ENCODE assay signal across 8 cellular contexts in genomic region chr5:44981708-44982107, GRCh38.
"Had no signal": no experiment of that assay in that cellular context is flagged by ENCODE, and none has a peak within 500 bp of the region (broad histone marks: within the 10 kb centered on the region; RNA-seq: fewer than 3 reads in every experiment).

No MANE protein-coding gene starts in this region.

- H3K4me3 ChIP-seq: GM12878 had no signal

- FAIRE-seq: G401.6, GM12878, GM12891, GM12892, GM18507, GM19239 had no signal

- DNase-seq: GDM1, GF-D8 had no signal

- ATAC-seq: GM12878 had no signal
